7 cellular contexts compared by ENCODE assay signal in the genomic region with DNA sequence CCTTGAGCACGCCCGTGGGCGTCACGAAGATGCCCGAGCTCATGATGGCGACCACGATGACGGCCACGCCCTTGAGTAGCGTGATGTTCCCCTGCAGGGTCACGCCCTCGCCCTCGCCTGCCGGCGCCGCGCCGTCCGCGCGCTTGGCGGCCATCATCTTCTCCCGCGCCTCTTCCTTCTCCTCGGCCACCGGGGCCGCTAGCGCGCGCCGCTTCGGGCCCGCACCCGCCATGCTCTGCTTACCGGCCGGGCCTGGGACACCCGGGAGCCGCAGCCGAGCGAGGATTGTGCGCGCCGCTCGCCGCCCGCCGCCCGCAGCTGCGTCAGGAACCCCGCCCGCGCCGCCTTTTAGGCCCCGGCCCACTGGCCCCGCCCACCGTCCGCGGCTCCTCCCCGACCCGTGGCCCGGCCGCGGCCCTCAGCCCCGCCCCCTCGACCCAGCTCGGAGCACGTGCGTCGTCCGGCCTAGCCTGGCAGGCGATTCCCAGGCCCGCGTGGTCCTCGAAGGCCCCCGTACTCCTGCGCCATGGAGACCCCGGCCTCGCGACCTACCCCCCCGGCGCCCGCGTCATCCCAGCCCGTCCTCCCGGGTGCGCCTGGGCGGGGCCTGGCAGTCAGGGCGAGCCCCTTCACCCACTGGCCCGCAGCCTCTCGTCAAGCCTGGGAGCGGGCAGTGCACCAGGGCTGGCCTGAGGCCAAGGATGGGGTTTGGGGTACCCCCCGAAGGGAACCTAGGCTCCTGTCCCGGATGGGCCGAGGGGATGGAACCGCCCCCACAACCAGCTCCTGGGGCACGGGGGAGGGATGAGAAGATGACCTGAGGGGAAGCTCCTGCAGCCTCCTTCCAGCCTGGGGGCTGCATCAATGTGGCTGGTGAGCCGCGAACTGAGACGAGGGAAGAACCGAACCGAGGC.
DNase-seq lines count a peak whose midpoint lies in the region; ATAC-seq and TF ChIP-seq lines count a peak whose summit lies in the region.
"Not testable (repeated sequence)": the region's sequence is repeated elsewhere in the genome, so short reads cannot be mapped to it uniquely, and the experiment has no call there.

No MANE protein-coding gene starts in this region.

- DNase-seq in NCI-H1930 (lab: John Stamatoyannopoulos, UW) = peak; percentile 99
- peak; percentile 97 for DNase-seq in T-helper 9 cell
- peak; percentile 68 for DNase-seq in astrocyte of the cerebellum (ENCODE audit: low read depth)
- DNase-seq in hippocampal formation (lab: John Stamatoyannopoulos, UW) = peak; percentile 94 to 98
- DNase-seq in retina = peak; percentile 95

- H3K4me3 ChIP-seq in astrocyte of the cerebellum (ENCODE audit: low read depth, low read length) = peak overlapping the region; percentile 63

- peak; percentile 33 for ATAC-seq in GM18508 (IDR thresholded peaks at IDR 0.05; ENCODE audit: insufficient read depth, unreplicated experiment)
- peak; percentile 49 for ATAC-seq in HG02973 (IDR thresholded peaks at IDR 0.05; ENCODE audit: unreplicated experiment)

- in situ Hi-C loops in astrocyte of the cerebellum (cut with HindIII; ENCODE audit: low sequenced_read_pairs) = not testable (repeated sequence)

- TF ChIP-seq CTCF in astrocyte of the cerebellum (IDR thresholded peaks at IDR 0.05; ENCODE audit: low read depth, low read length, missing control alignments) = not testable (repeated sequence)

Comparison
In these comparisons a context has a peak if more than half of its experiments do, and no peak if none do; other contexts are left out.
1. Peak in every context shown above with its lines: DNase-seq, ATAC-seq and H3K4me3 ChIP-seq.